ENCODE assay signal across 23 cellular contexts in the genomic region with DNA sequence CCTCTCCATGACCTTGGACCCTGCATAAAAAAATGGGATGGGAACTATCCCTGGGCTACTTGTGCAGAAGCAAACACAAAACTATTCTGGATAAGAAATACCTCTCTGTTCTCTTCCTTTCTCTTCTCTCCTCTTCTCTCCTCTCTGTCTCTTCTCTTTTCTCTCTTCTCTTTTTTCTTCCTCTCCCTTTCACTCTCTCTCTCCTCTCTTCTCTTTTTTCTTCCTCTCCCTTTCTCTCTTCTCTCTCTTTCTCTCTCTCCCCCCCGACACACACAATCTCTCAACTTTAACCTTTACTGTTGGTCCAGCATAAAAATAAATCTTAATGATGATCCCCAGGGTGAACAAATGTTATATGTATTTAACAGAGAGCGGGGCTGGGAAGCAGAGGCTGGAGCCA.
DNase-seq lines count a peak whose midpoint lies in the region; ATAC-seq and TF ChIP-seq lines count a peak whose summit lies in the region.
"Had no signal": no experiment of that assay in that cellular context is flagged by ENCODE, and none has a peak within 500 bp of the region (broad histone marks: within the 10 kb centered on the region; RNA-seq: fewer than 3 reads in every experiment).

No MANE protein-coding gene starts in this region.

- H3K79me2 ChIP-seq in H9 (ENCODE audit: insufficient read depth, low read length) (no peaks in the 10 kb centered on the region), OCI-LY3 (ENCODE audit: low read length) (no peaks in the 10 kb centered on the region), neural progenitor cell (ENCODE audit: low read depth) (no peaks in the 10 kb centered on the region)

- 100% methylated on average over 1 of the region's 2 CpGs for WGBS in H9 (ENCODE audit: extremely low coverage, insufficient read length, low lambda C conversion rate)

- no peaks in the 10 kb centered on the region for H3K23me2 ChIP-seq in H9 (ENCODE audit: insufficient read length, low read depth, low read length, poor library complexity, severe bottlenecking)

- no peak overlapping the region for H2BK5ac ChIP-seq in H9 (ENCODE audit: insufficient read length, low read length)

- no peak overlapping the region for H3K4ac ChIP-seq in H9 (ENCODE audit: low read depth, low read length)

- no peak overlapping the region for H3K4me3 Mint-ChIP-seq in H9
- no peak overlapping the region; the same call in 1 of the 2 replicates for H3K4me3 Mint-ChIP-seq in HFFc6
- H3K4me3 Mint-ChIP-seq in neural progenitor cell, result no peak overlapping the region
- H3K4me3 Mint-ChIP-seq: CD14-positive monocyte; CD4-positive, alpha-beta T cell; CD8-positive, alpha-beta memory T cell; GM23338 had no signal

- no peaks in the 10 kb centered on the region for H3K27me3 ChIP-seq in H9 (ENCODE audit: insufficient read depth, low read length)
- no peaks in the 10 kb centered on the region for H3K27me3 ChIP-seq in OCI-LY3 (ENCODE audit: low read depth, low read length)
- H3K27me3 ChIP-seq in neural progenitor cell, result no peaks in the 10 kb centered on the region
- H3K27me3 ChIP-seq: BE2C; BLaER1 treated with 17β-estradiol and CSF1 and Interleukin-3, amounts not matched to agents 10 nM and 100 nM had no signal

- H3K27ac Mint-ChIP-seq in H9, result peak overlapping the region in 2 of 3 experiments; percentile 25 to 48; a peak in 3 of 7 replicates
- peak overlapping the region; percentile 40; the same call in 1 of the 2 replicates for H3K27ac Mint-ChIP-seq in HFFc6
- H3K27ac Mint-ChIP-seq in neural progenitor cell, result peak overlapping the region; percentile 7
- H3K27ac Mint-ChIP-seq: CD4-positive, alpha-beta T cell; CD8-positive, alpha-beta memory T cell; GM23338 had no signal

- H3K79me1 ChIP-seq in H9 (ENCODE audit: insufficient read depth, low read depth, low read length, poor library complexity, severe bottlenecking), result no peaks in the 10 kb centered on the region

- H3F3A ChIP-seq in neural progenitor cell (ENCODE audit: low read depth), result no peaks in the 10 kb centered on the region

- no peak overlapping the region for H3T11ph ChIP-seq in H9 (ENCODE audit: low read length)

- POLR2A ChIA-PET in RWPE1 (lab: Yijun Ruan, JAX; ENCODE audit: low non-redundant PET), result no interaction called here

- no peaks in the 10 kb centered on the region for H4K20me1 ChIP-seq in H9 (ENCODE audit: control insufficient read depth, insufficient read depth, insufficient read length)
- no peaks in the 10 kb centered on the region for H4K20me1 ChIP-seq in OCI-LY3 (ENCODE audit: insufficient read depth, low read length)
- no peaks in the 10 kb centered on the region for H4K20me1 ChIP-seq in neural progenitor cell (ENCODE audit: low read depth)
- H4K20me1 ChIP-seq: BLaER1 treated with 17β-estradiol and CSF1 and Interleukin-3, amounts not matched to agents 10 nM and 100 nM had no signal

- no peak overlapping the region for H2BK15ac ChIP-seq in H9 (ENCODE audit: low read depth, low read length)

- H3K4me1 ChIP-seq in H9 (ENCODE audit: insufficient read depth, low read length) (no peaks in the 10 kb centered on the region; the same call in 1 of the 2 replicates), OCI-LY3 (ENCODE audit: low read length) (peaks cover 13% of the 10 kb centered on the region), neural progenitor cell (no peaks in the 10 kb centered on the region)

- no peak overlapping the region for H3K14ac ChIP-seq in H9 (ENCODE audit: insufficient read depth, low read length)

- H3K9me3 Mint-ChIP-seq in H9 (no peaks in the 10 kb centered on the region), HFFc6 (no peaks in the 10 kb centered on the region), neural progenitor cell (no peaks in the 10 kb centered on the region)
- H3K9me3 Mint-ChIP-seq: CD4-positive, alpha-beta T cell; CD8-positive, alpha-beta memory T cell; GM23338 had no signal

- no peak for ATAC-seq in HG03469 (IDR thresholded peaks at IDR 0.05; ENCODE audit: unreplicated experiment)
- no peak for ATAC-seq in HG03457 (IDR thresholded peaks at IDR 0.05; ENCODE audit: unreplicated experiment)
- ATAC-seq: GM12878, GM23338 had no signal

- H2AFZ ChIP-seq in H9 (ENCODE audit: low read length) (no peak overlapping the region), OCI-LY3 (ENCODE audit: low read depth, low read length) (no peak overlapping the region), neural progenitor cell (replicated peaks) (no peak overlapping the region)
- H2AFZ ChIP-seq: GM23338 had no signal

- H4K91ac ChIP-seq in H9 (ENCODE audit: insufficient read length, low read depth, low read length), result no peak overlapping the region

- H3K9me3 ChIP-seq in H9 (ENCODE audit: control insufficient read depth, low read depth, low read length) (no peaks in the 10 kb centered on the region), OCI-LY3 (ENCODE audit: insufficient read depth, low read length) (no peaks in the 10 kb centered on the region), neural progenitor cell (ENCODE audit: low read depth) (no peaks in the 10 kb centered on the region)
- H3K9me3 ChIP-seq: A549; BE2C; BLaER1 treated with 17β-estradiol and CSF1 and Interleukin-3, amounts not matched to agents 10 nM and 100 nM; HAP-1 had no signal

- no peak overlapping the region for H2BK12ac ChIP-seq in H9 (ENCODE audit: insufficient read length, low read depth, low read length)

- H2AK5ac ChIP-seq in H9 (ENCODE audit: insufficient read length, low read length), result no peak overlapping the region

- H3K4me1 Mint-ChIP-seq in H9 (peaks cover 0 to 2% of the 10 kb centered on the region in 2 experiments; a peak in 2 of 4 replicates), HFFc6 (ENCODE audit: low read depth) (peaks cover 62% of the 10 kb centered on the region), neural progenitor cell (peaks cover 3% of the 10 kb centered on the region)
- H3K4me1 Mint-ChIP-seq: CD8-positive, alpha-beta memory T cell had no signal

- no peak overlapping the region for H3K23ac ChIP-seq in H9 (ENCODE audit: insufficient read length, low read depth, low read length)

- H2BK120ac ChIP-seq in H9 (ENCODE audit: low read depth, low read length, poor library complexity, severe bottlenecking), result no peak overlapping the region

- TF ChIP-seq CTCF in H9 (conservative IDR thresholded peaks at IDR 0.05) (no peak), HFFc6 (IDR thresholded peaks at IDR 0.05) (no peak), OCI-LY3 (IDR thresholded peaks at IDR 0.05; ENCODE audit: low read depth, low read length) (no peak), neural progenitor cell (IDR thresholded peaks at IDR 0.05) (no peak), RWPE1 (conservative IDR thresholded peaks at IDR 0.05; ENCODE audit: low read depth) (no peak)

- no peak overlapping the region for H3K18ac ChIP-seq in H9 (ENCODE audit: insufficient read length, low read depth, low read length)

- CTCF ChIA-PET in RWPE1 (lab: Yijun Ruan, JAX), result no interaction called here

- H4K5ac ChIP-seq in H9 (ENCODE audit: insufficient read length, low read depth, low read length), result no peak overlapping the region

- H4K8ac ChIP-seq in H9 (replicated peaks; ENCODE audit: insufficient read length, low read depth, low read length), result no peak overlapping the region

- H3K4me3 ChIP-seq in OCI-LY3 (ENCODE audit: low read length) (no peak overlapping the region), neural progenitor cell (no peak overlapping the region)
- H3K4me3 ChIP-seq: A549; BLaER1 treated with 17β-estradiol and CSF1 and Interleukin-3, amounts not matched to agents 10 nM and 100 nM; GM12878; GM23338; HAP-1 had no signal

- DNase-seq in H9 (no peak), HFFc6 (no peak), neural progenitor cell (ENCODE audit: low spot score) (no peak), RWPE1 (ENCODE audit: low spot score) (no peak)
- DNase-seq: 8988T; ACHN; AML-193; BE2C; CD4-positive, alpha-beta T cell; CD8-positive, alpha-beta memory T cell; DMS 273 treated with DMSO at 0.1 percent for 48 hours; DMS79; EL; GDM1 had no signal

- H3K56ac ChIP-seq in H9 (ENCODE audit: insufficient read length, low read depth, low read length), result no peak overlapping the region

- no peak overlapping the region for H3K9ac ChIP-seq in H9 (ENCODE audit: extremely low read depth, insufficient read length, low read length)
- no peak overlapping the region for H3K9ac ChIP-seq in OCI-LY3 (ENCODE audit: low read length)
- no peak overlapping the region for H3K9ac ChIP-seq in neural progenitor cell
- H3K9ac ChIP-seq: BLaER1 treated with 17β-estradiol and CSF1 and Interleukin-3, amounts not matched to agents 10 nM and 100 nM had no signal

- H3K36me3 ChIP-seq in OCI-LY3 (replicated peaks; ENCODE audit: low read depth, low read length), result no peaks in the 10 kb centered on the region
- no peaks in the 10 kb centered on the region for H3K36me3 ChIP-seq in neural progenitor cell
- H3K36me3 ChIP-seq: HAP-1 had no signal

- H3K27ac ChIP-seq in H9 (ENCODE audit: insufficient read length, low read depth, low read length) (no peak overlapping the region), OCI-LY3 (ENCODE audit: low read length) (no peak overlapping the region), neural progenitor cell (no peak overlapping the region), RWPE1 (no peak overlapping the region)
- H3K27ac ChIP-seq: A549; BLaER1 treated with 17β-estradiol and CSF1 and Interleukin-3, amounts not matched to agents 10 nM and 100 nM had no signal

- H3K36me3 Mint-ChIP-seq in H9 (ENCODE audit: insufficient read depth in 1 of 3, low read depth in 3 of 3) (peaks cover 0 to 2% (median 0%) of the 10 kb centered on the region in 3 experiments; a peak in 2 of 7 replicates), HFFc6 (ENCODE audit: low read depth) (peaks cover 44% of the 10 kb centered on the region), neural progenitor cell (peaks cover 10% of the 10 kb centered on the region)
- H3K36me3 Mint-ChIP-seq: CD14-positive monocyte; CD8-positive, alpha-beta memory T cell had no signal

- H3K27me3 Mint-ChIP-seq in H9 (ENCODE audit: low read depth) (no peaks in the 10 kb centered on the region), HFFc6 (ENCODE audit: insufficient read depth) (peaks cover 3% of the 10 kb centered on the region; the same call in 1 of the 2 replicates), neural progenitor cell (ENCODE audit: insufficient read depth, low read depth) (no peaks in the 10 kb centered on the region)

- H3K4me2 ChIP-seq in H9 (ENCODE audit: insufficient read depth, insufficient read length, low read length) (no peak overlapping the region), OCI-LY3 (ENCODE audit: low read length) (0 out of 2 replicates have a peak overlapping the region, but pooled peaks have one; percentile 1), neural progenitor cell (no peak overlapping the region)
- H3K4me2 ChIP-seq: A549, GM23338 had no signal

- no peak overlapping the region for H2BK20ac ChIP-seq in H9 (ENCODE audit: low read depth, low read length, poor library complexity, severe bottlenecking)
